In the genomic region with DNA sequence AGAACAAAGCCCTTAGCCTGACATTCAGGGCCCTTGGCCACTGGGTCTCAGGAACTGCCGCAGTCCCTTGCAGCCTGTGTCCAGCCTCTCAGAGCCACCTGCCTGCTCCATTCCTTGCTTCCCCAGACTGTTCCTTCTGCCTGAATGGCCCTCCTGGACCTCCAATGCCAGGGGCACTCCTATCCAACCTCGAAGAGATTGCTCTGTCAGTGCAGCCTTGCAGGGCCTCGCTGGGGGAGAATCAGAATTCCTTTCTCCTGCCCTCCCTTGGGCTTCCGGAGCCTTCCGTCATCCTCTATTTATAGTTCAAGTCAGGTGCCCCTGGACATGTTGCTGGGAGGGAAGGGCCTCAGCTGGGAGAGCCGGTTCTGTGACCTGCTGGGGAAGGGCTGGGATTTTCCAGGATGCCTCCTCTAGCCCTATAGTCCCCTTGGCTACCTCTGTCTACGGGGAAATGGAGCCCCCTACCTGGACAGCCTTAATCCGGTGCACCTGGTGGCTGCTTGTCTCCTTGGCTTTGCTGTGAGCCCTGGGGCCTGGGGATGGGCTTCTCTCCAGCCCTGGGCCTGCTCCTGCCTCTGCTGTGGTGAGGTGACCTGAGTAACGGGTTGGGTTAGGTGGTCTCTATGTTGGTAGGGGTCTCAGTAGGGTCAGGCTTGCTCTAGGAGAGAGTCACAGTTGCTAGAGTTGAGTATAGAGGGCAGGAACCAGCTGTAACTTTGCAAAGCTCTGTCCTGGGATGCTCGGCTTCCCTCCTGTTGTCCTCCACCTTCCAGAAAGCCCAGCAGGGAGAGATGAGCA, we compare ENCODE assay signal across 11 cellular contexts. TPM values are rescaled to one million over a fixed set of nuclear protein-coding genes. Genes with fewer than 3 reads are reported as not detected.
DNase-seq lines count a peak whose midpoint lies in the region; ATAC-seq, FAIRE-seq and TF ChIP-seq lines count a peak whose summit lies in the region.
"Had no signal": no experiment of that assay in that cellular context is flagged by ENCODE, and none has a peak within 500 bp of the region (broad histone marks: within the 10 kb centered on the region; RNA-seq: fewer than 3 reads in every experiment).

No MANE protein-coding gene starts in this region.

- H2AFZ ChIP-seq in astrocyte (ENCODE audit: low read depth, low read length), result no peak overlapping the region

- no peaks in the 10 kb centered on the region for H3K9me3 ChIP-seq in HUES6 (ENCODE audit: control insufficient read depth, insufficient read depth, low read depth, low read length)
- H3K9me3 ChIP-seq in astrocyte (ENCODE audit: insufficient read depth, low read depth, low read length), result no peaks in the 10 kb centered on the region
- no peaks in the 10 kb centered on the region for H3K9me3 ChIP-seq in gastrocnemius medialis

- no peaks in the 10 kb centered on the region for H3K79me2 ChIP-seq in astrocyte (ENCODE audit: insufficient read depth, low read length)

- TF ChIP-seq CTCF in astrocyte (IDR thresholded peaks at IDR 0.05; ENCODE audit: insufficient read depth, low read depth, low read length), result no peak
- TF ChIP-seq CTCF in gastrocnemius medialis (IDR thresholded peaks at IDR 0.05 in 4 of 5, conservative IDR thresholded peaks at IDR 0.05 in 1 of 5), result no peak

- H3K36me3 ChIP-seq in HUES6 (ENCODE audit: control insufficient read depth, insufficient read depth, low read length) (no peaks in the 10 kb centered on the region), astrocyte (ENCODE audit: insufficient read depth, low read length) (no peaks in the 10 kb centered on the region), gastrocnemius medialis (no peaks in the 10 kb centered on the region)

- peak overlapping the region; percentile 80 for H3K27ac Mint-ChIP-seq in astrocyte (ENCODE audit: unreplicated experiment)
- H3K27ac Mint-ChIP-seq: activated naive CD8-positive, alpha-beta T cell treated with anti-CD3 and anti-CD28 coated beads, Interleukin-2, amount 10 ng/mL, durations not matched to agents 7 days and 5 days had no signal

- H3K27ac ChIP-seq in HUES6 (ENCODE audit: low read depth, low read length) (peak overlapping the region; percentile 64; the same call in 1 of the 2 replicates), astrocyte (ENCODE audit: low read depth, low read length) (no peak overlapping the region), gastrocnemius medialis (peak overlapping the region; percentile 70 to 88 (median 84))

- H3K9ac ChIP-seq in HUES6 (ENCODE audit: low read length) (peak overlapping the region; percentile 75), astrocyte (ENCODE audit: low read length) (peak overlapping the region; percentile 32)

- FAIRE-seq in astrocyte (lab: Jason Lieb, UNC), result no peak
- FAIRE-seq: frontal cortex had no signal

- TF ChIP-seq POLR2A in gastrocnemius medialis (IDR thresholded peaks at IDR 0.05), result no peak

- H3K27me3 Mint-ChIP-seq in astrocyte (ENCODE audit: low read depth, unreplicated experiment), result peaks cover 37% of the 10 kb centered on the region

- intact Hi-C loops in gastrocnemius medialis (cut with DNase I; ENCODE audit: low total_unique reads), result no loop called here

- in situ Hi-C loops in gastrocnemius medialis (cut with MboI; ENCODE audit: low sequenced_read_pairs in 4 of 4), result loop anchor here in 1 of 4 donors (25.0 kb wide), 1 partner anchor 164 kb away; no protein-coding TSS in a partner anchor

- ATAC-seq in gastrocnemius medialis (peak; percentile 80 to 88), HG02642 (IDR thresholded peaks at IDR 0.05; ENCODE audit: poor library complexity, unreplicated experiment) (no peak)

- peaks cover 9% of the 10 kb centered on the region for H3K36me3 Mint-ChIP-seq in astrocyte (ENCODE audit: low read depth, unreplicated experiment)
- H3K36me3 Mint-ChIP-seq: activated naive CD8-positive, alpha-beta T cell treated with anti-CD3 and anti-CD28 coated beads, Interleukin-2, amount 10 ng/mL, durations not matched to agents 7 days and 5 days had no signal

- H3K27me3 ChIP-seq in HUES6 (ENCODE audit: control insufficient read depth, insufficient read depth, low read length), result no peaks in the 10 kb centered on the region
- H3K27me3 ChIP-seq in astrocyte (ENCODE audit: insufficient read depth, low read length), result no peaks in the 10 kb centered on the region
- H3K27me3 ChIP-seq in gastrocnemius medialis, result no peaks in the 10 kb centered on the region

- DNase-seq in astrocyte (ENCODE audit: low read depth) (no peak), iPS DF 19.7 (ENCODE audit: low read depth, low spot score) (peak; percentile 90), gastrocnemius medialis (peak; percentile 68 to 69), retina (no peak), NCI-H2081 treated with DMSO at 0.1 percent for 48 hours (lab: John Stamatoyannopoulos, UW) (no peak)
- DNase-seq in stimulated activated naive CD4-positive, alpha-beta T cell (lab: John Stamatoyannopoulos, UW), result no peak
- DNase-seq: activated naive CD8-positive, alpha-beta T cell treated with anti-CD3 and anti-CD28 coated beads, Interleukin-2, amount 10 ng/mL, durations not matched to agents 7 days and 5 days; NCI-H226 had no signal

- H3K4me1 Mint-ChIP-seq in astrocyte (ENCODE audit: low read depth, unreplicated experiment), result peaks cover 24% of the 10 kb centered on the region

- H3K4me3 ChIP-seq in HUES6 (ENCODE audit: low read depth, low read length), result no peak overlapping the region
- no peak overlapping the region for H3K4me3 ChIP-seq in astrocyte (ENCODE audit: insufficient read depth, low read depth, low read length)
- H3K4me3 ChIP-seq in gastrocnemius medialis, result peak overlapping the region in 1 of 4 donors; percentile 3

- peak overlapping the region; percentile 72 for H3K4me3 Mint-ChIP-seq in astrocyte (ENCODE audit: unreplicated experiment)
- H3K4me3 Mint-ChIP-seq: activated naive CD8-positive, alpha-beta T cell treated with anti-CD3 and anti-CD28 coated beads, Interleukin-2, amount 10 ng/mL, durations not matched to agents 7 days and 5 days had no signal

- H3K4me1 ChIP-seq in HUES6 (ENCODE audit: control insufficient read depth, insufficient read depth, low read length), result peaks cover 38% of the 10 kb centered on the region
- peaks cover 9% of the 10 kb centered on the region for H3K4me1 ChIP-seq in astrocyte (ENCODE audit: insufficient read depth, low read length)
- peaks cover 26 to 44% of the 10 kb centered on the region in 2 donors for H3K4me1 ChIP-seq in gastrocnemius medialis

- H3K9me3 Mint-ChIP-seq in astrocyte (ENCODE audit: unreplicated experiment), result peaks cover 1% of the 10 kb centered on the region
- H3K9me3 Mint-ChIP-seq: activated naive CD8-positive, alpha-beta T cell treated with anti-CD3 and anti-CD28 coated beads, Interleukin-2, amount 10 ng/mL, durations not matched to agents 7 days and 5 days had no signal

- peak overlapping the region; percentile 54 for H3K4me2 ChIP-seq in astrocyte (ENCODE audit: low read length)

- H4K20me1 ChIP-seq in astrocyte (ENCODE audit: insufficient read depth, low read length), result no peaks in the 10 kb centered on the region

RNA-seq across cellular contexts. Expression of a gene that starts 45.9 kb away (rescaled TPM):
- 3.7 and 3.8 TPM in 2 replicates for total RNA-seq in astrocyte
- total RNA-seq in gastrocnemius medialis, result 1 to 10 TPM in 2 of 4 donors, under 1 TPM in 2; 0.68 to 4.9 (median 1.4) TPM
- total RNA-seq: activated naive CD8-positive, alpha-beta T cell treated with anti-CD3 and anti-CD28 coated beads, Interleukin-2, amount 10 ng/mL, durations not matched to agents 7 days and 5 days had no signal

RNA-seq across cellular contexts. Expression of a gene that starts 53.4 kb away (rescaled TPM):
- 5.5 and 5.6 TPM in 2 replicates for total RNA-seq in astrocyte
- 1 to 10 TPM in 3 of 4 donors, under 1 TPM in 1; 0.58 to 5.5 (median 2.9) TPM for total RNA-seq in gastrocnemius medialis

Comparison
In these comparisons a context has a peak if more than half of its experiments do, and no peak if none do; other contexts are left out.
1. DNase-seq: peak in iPS DF 19.7 (single experiment) and gastrocnemius medialis (2 of 2); none in astrocyte (single experiment), stimulated activated naive CD4-positive, alpha-beta T cell (0 of 6), retina (single experiment) and NCI-H2081 treated with DMSO at 0.1 percent for 48 hours (single experiment).